8 cellular contexts compared by ENCODE assay signal in genomic region chr4:25376754-25377571, GRCh38. TPM values are rescaled to one million over a fixed set of nuclear protein-coding genes. Genes with fewer than 3 reads are reported as not detected.
DNase-seq lines count a peak whose midpoint lies in the region; ATAC-seq and TF ChIP-seq lines count a peak whose summit lies in the region.

TSS of gene ANAPC4 (plus strand) at chr4:25377263. CDS start at chr4:25377428, 165 bp downstream.

- 0 out of 2 replicates have a peak, but pooled peaks cover 1% of the 10 kb centered on the region for H3K36me3 ChIP-seq in BJ (ENCODE audit: control insufficient read depth, insufficient read depth, low read length)

- peaks cover 10% of the 10 kb centered on the region for H3K36me3 Mint-ChIP-seq in activated CD4-positive, alpha-beta T cell treated with anti-CD3 and anti-CD28 coated beads, Interleukin-2, amount 10 ng/mL, durations not matched to agents 24 days and 14 days (ENCODE audit: low read depth)

- peak within 1 kb of the TSS; percentile 96 for H3K4me3 ChIP-seq in BJ (ENCODE audit: low read depth, low read length)

- H3K4me3 Mint-ChIP-seq in activated CD4-positive, alpha-beta T cell treated with anti-CD3 and anti-CD28 coated beads, Interleukin-2, amount 10 ng/mL, durations not matched to agents 24 days and 14 days, result no peak within 1 kb of the TSS

- peak; percentile 97 for ATAC-seq in GM19324 (IDR thresholded peaks at IDR 0.05; ENCODE audit: low FRiP score, unreplicated experiment)
- peak; percentile 93 for ATAC-seq in HG03460 (IDR thresholded peaks at IDR 0.05; ENCODE audit: unreplicated experiment)

- intact Hi-C loops in activated CD4-positive, alpha-beta T cell treated with anti-CD3 and anti-CD28 coated beads, Interleukin-2, amount 10 ng/mL, durations not matched to agents 24 days and 14 days (cut with micrococcal nuclease), result loop anchor here (1.0 to 5.0 kb wide), 5 partner anchors 65 to 795 kb away; partner anchors contain the start of genes DHX15, PI4K2B, SEPSECS and SMIM20

- H3K9me3 Mint-ChIP-seq in activated CD4-positive, alpha-beta T cell treated with anti-CD3 and anti-CD28 coated beads, Interleukin-2, amount 10 ng/mL, durations not matched to agents 24 days and 14 days, result no peaks in the 10 kb centered on the region

- POLR2A ChIA-PET in BJ (lab: Charles Lee), result interaction anchor here (0.6 kb wide), 1 partner anchor 9 kb away, joined by 10 read pairs; no protein-coding TSS in a partner anchor

- H3K27ac Mint-ChIP-seq in activated CD4-positive, alpha-beta T cell treated with anti-CD3 and anti-CD28 coated beads, Interleukin-2, amount 10 ng/mL, durations not matched to agents 24 days and 14 days, result peak within 1 kb of the TSS; percentile 87

- peak; percentile 45 for DNase-seq in BJ (ENCODE audit: low read depth)
- DNase-seq in NCI-H526 treated with DMSO at 0.1 percent for 48 hours (lab: John Stamatoyannopoulos, UW), result peak; percentile 80
- peak; percentile 99 for DNase-seq in activated CD4-positive, alpha-beta T cell treated with anti-CD3 and anti-CD28 coated beads, Interleukin-2, amount 10 ng/mL, durations not matched to agents 24 days and 14 days
- DNase-seq in cortex of kidney (lab: John Stamatoyannopoulos, UW), result peak; percentile 34
- peak; percentile 97 for DNase-seq in left kidney (ENCODE audit: low read depth, low spot score)
- peak; percentile 97 for DNase-seq in stimulated activated CD4-positive, alpha-beta T cell treated with anti-CD3 and anti-CD28 coated beads, Interleukin-1b, Interleukin-23, amount 100 ng/mL, for 48 hours

- H3K4me1 Mint-ChIP-seq in activated CD4-positive, alpha-beta T cell treated with anti-CD3 and anti-CD28 coated beads, Interleukin-2, amount 10 ng/mL, durations not matched to agents 24 days and 14 days, result peaks cover 8% of the 10 kb centered on the region

- no peaks in the 10 kb centered on the region for H3K27me3 ChIP-seq in BJ (ENCODE audit: control insufficient read depth, insufficient read depth, low read length)

- no peaks in the 10 kb centered on the region for H3K27me3 Mint-ChIP-seq in activated CD4-positive, alpha-beta T cell treated with anti-CD3 and anti-CD28 coated beads, Interleukin-2, amount 10 ng/mL, durations not matched to agents 24 days and 14 days

- CTCF ChIA-PET in BJ (lab: Yijun Ruan, JAX), result interaction anchor here (1.2 kb wide), 1 partner anchor 9 kb away, joined by 3 read pairs; no protein-coding TSS in a partner anchor

- TF ChIP-seq CTCF in BJ (IDR thresholded peaks at IDR 0.05; ENCODE audit: insufficient read depth, low read depth, low read length), result no peak

RNA-seq across cellular contexts. Expression of gene ANAPC4, which starts in this region (rescaled TPM):
- 7.0 and 16.1 TPM in 2 replicates for polyA plus RNA-seq in BJ (2011; rRNA removed)
- polyA minus RNA-seq in BJ (2011; rRNA and poly(A)+ RNA removed), result 6.7 and 7.1 TPM in 2 replicates
- total RNA-seq in activated CD4-positive, alpha-beta T cell treated with anti-CD3 and anti-CD28 coated beads, Interleukin-2, amount 10 ng/mL, durations not matched to agents 24 days and 14 days, result 37.4 and 42.1 TPM in 2 replicates

Comparison
In these comparisons a context has a peak if more than half of its experiments do, and no peak if none do; other contexts are left out.
1. Peak in every context shown above with its lines: DNase-seq, ATAC-seq and H3K4me3 ChIP-seq.
2. DNase-seq: peak in every context shown above with its lines; median percentile 99 in activated CD4-positive, alpha-beta T cell treated with anti-CD3 and anti-CD28 coated beads, Interleukin-2, amount 10 ng/mL, durations not matched to agents 24 days and 14 days; 97 in left kidney; 97 in stimulated activated CD4-positive, alpha-beta T cell treated with anti-CD3 and anti-CD28 coated beads, Interleukin-1b, Interleukin-23, amount 100 ng/mL, for 48 hours; 80 in NCI-H526 treated with DMSO at 0.1 percent for 48 hours; 45 in BJ; 34 in cortex of kidney.